Comparison of ENCODE assay signal across 8 cellular contexts in the genomic region with DNA sequence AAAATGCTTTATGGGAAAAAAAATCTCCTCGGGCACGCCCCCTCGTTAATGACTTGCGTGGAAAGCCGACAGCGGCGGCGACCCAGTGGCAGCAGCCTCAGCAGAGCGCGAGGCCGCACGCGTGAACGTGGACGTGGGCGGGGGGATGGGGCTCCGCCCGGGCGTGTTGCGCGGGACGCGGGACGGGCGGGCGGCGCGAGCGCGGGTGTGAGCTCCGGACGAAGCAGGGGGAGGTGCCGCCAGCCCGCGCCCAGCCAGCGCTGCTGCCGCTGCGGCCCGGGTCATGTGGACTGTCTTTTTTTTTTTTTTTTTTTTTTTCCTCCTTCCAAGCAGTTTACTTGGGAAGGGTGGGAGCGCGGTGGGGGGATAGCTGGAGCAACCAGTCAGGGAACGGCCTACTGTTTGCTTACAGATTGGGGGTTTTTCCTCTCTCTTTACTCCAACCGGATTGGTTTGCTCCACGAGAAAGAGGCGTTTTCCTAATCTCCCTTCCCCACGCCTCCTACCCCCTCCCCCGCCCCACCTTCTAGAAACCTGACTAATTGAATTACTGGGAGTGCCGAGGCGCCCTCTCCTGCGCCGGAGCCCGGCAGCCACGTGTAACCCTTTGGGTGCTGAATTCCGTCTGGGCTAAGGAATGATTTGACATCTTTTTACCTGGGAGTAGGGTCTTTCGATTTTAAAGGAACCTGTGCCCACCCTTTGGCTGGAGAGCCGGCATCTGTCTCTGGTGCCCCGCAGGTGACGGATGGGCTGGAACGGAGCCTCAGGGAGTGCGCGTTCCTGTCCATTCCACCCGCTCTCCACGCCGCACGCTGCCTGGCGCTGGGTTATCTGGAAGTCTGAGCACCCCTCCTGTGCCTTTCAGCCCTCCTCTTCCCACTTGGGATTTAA. TPM values are rescaled to one million over a fixed set of nuclear protein-coding genes. Genes with fewer than 3 reads are reported as not detected.
A peak's percentile ranks its signal among the peaks of the same experiment; 100 is the strongest.
DNase-seq lines count a peak whose midpoint lies in the region; ATAC-seq and TF ChIP-seq lines count a peak whose summit lies in the region.

No MANE protein-coding gene starts in this region.

- no peak for TF ChIP-seq CTCF in Peyer's patch (IDR thresholded peaks at IDR 0.05)
- TF ChIP-seq CTCF in MCF 10A (IDR thresholded peaks at IDR 0.05; ENCODE audit: unreplicated experiment): no peak

- no peaks in the 10 kb centered on the region for H4K20me1 ChIP-seq in Karpas-422 (ENCODE audit: insufficient read depth, low read depth, low read length)

- H3K36me3 ChIP-seq in ES-I3 (ENCODE audit: insufficient read depth, low read length) (no peaks in the 10 kb centered on the region), Karpas-422 (ENCODE audit: insufficient read depth, low read length) (no peaks in the 10 kb centered on the region), Peyer's patch (no peaks in the 10 kb centered on the region)

- ATAC-seq in HG03039 (IDR thresholded peaks at IDR 0.05; ENCODE audit: unreplicated experiment) (no peak), GM19397 (IDR thresholded peaks at IDR 0.05; ENCODE audit: unreplicated experiment) (no peak)

- H3K27ac Mint-ChIP-seq in MCF 10A (ENCODE audit: low read depth, unreplicated experiment): peak overlapping the region; percentile 93

- H3K27ac ChIP-seq in Karpas-422 (ENCODE audit: low read length) (no peak overlapping the region), Peyer's patch (peak overlapping the region in 3 of 4 donors; percentile 9 to 68 (median 33))

- CTCF ChIA-PET in MCF 10A (lab: Yijun Ruan, JAX): interaction anchor here (0.6 to 1.6 kb wide), 5 partner anchors 78 to 1410 kb away, joined by 3 to 8 read pairs (median 3); no protein-coding TSS in a partner anchor

- no peaks in the 10 kb centered on the region for H3K9me2 ChIP-seq in Karpas-422 (replicated peaks; ENCODE audit: insufficient read depth, low read length)

- no peaks in the 10 kb centered on the region for H3K27me3 Mint-ChIP-seq in MCF 10A (ENCODE audit: insufficient read depth, unreplicated experiment)

- no peak overlapping the region for H2AFZ ChIP-seq in Karpas-422 (ENCODE audit: low read length)

- POLR2A ChIA-PET in MCF 10A (lab: Yijun Ruan, JAX): interaction anchor here (0.6 to 6.7 kb wide), 25 partner anchors 9 to 1324 kb away, joined by 3 to 205 read pairs (median 6); no protein-coding TSS in a partner anchor

- no peak for TF ChIP-seq POLR2A in Peyer's patch (IDR thresholded peaks at IDR 0.05)

- H3K9ac ChIP-seq in ES-I3 (ENCODE audit: low read depth, low read length): peak overlapping the region; percentile 85
- H3K9ac ChIP-seq in Karpas-422 (ENCODE audit: low read length): no peak overlapping the region

- peak overlapping the region; percentile 73 for H3K4me2 ChIP-seq in Karpas-422 (ENCODE audit: low read depth, low read length, poor library complexity, severe bottlenecking)

- H3K27me3 ChIP-seq in Karpas-422 (ENCODE audit: low read length) (no peaks in the 10 kb centered on the region; the same call in 1 of the 2 replicates), Peyer's patch (no peaks in the 10 kb centered on the region)

- no peaks in the 10 kb centered on the region for H3K79me2 ChIP-seq in Karpas-422 (ENCODE audit: low read length)

- peaks cover 20% of the 10 kb centered on the region for H3K4me1 Mint-ChIP-seq in MCF 10A (ENCODE audit: insufficient read depth, unreplicated experiment)

- H3K36me3 Mint-ChIP-seq in MCF 10A (ENCODE audit: insufficient read depth, unreplicated experiment): peaks cover 23% of the 10 kb centered on the region

- no TSS peak for BruUV-seq in MCF 10A (replicated peaks; lab: Mats Ljungman, UMichigan)

- peaks cover 14% of the 10 kb centered on the region; the same call in 1 of the 2 replicates for H3K4me1 ChIP-seq in ES-I3 (ENCODE audit: insufficient read depth, low read length)
- H3K4me1 ChIP-seq in Karpas-422 (ENCODE audit: low read length): peaks cover 17% of the 10 kb centered on the region
- peaks cover 0 to 42% (median 7%) of the 10 kb centered on the region in 4 donors for H3K4me1 ChIP-seq in Peyer's patch

- peak; percentile 48 for DNase-seq in Karpas-422
- DNase-seq in Peyer's patch: peak in 2 of 3 donors; percentile 63 to 65
- peak; percentile 99 for DNase-seq in MCF 10A (ENCODE audit: unreplicated experiment)
- peak; percentile 94 for DNase-seq in iPS DF 4.7 (ENCODE audit: extremely low read depth, low spot score)
- peak; percentile 92 for DNase-seq in pulmonary artery endothelial cell (ENCODE audit: low read depth, low spot score)

- no peaks in the 10 kb centered on the region for H3K9me3 Mint-ChIP-seq in MCF 10A (ENCODE audit: unreplicated experiment)

- H3K4me3 Mint-ChIP-seq in MCF 10A (ENCODE audit: unreplicated experiment): peak overlapping the region; percentile 84

- H3K9me3 ChIP-seq in ES-I3 (ENCODE audit: control insufficient read depth, insufficient read depth, low read length) (no peaks in the 10 kb centered on the region), Karpas-422 (ENCODE audit: low read length) (no peaks in the 10 kb centered on the region), Peyer's patch (no peaks in the 10 kb centered on the region)

- intact Hi-C loops in MCF 10A (cut with micrococcal nuclease): loop anchor here (1.0 to 10.0 kb wide), 12 partner anchors 206 to 1403 kb away; no protein-coding TSS in a partner anchor

- H3K4me3 ChIP-seq in Karpas-422 (ENCODE audit: low read length): peak overlapping the region; percentile 58
- peak overlapping the region; percentile 35 to 58 (median 52) for H3K4me3 ChIP-seq in Peyer's patch

RNA-seq across cellular contexts. Expression of gene EFNA5, which starts 1.7 kb away (rescaled TPM):
- not detected in 2 replicates for total RNA-seq in Karpas-422 (2014; rRNA removed; shearing (Covaris generic); ENCODE audit: low replicate concordance)
- total RNA-seq in Peyer's patch: 10 to 100 TPM in 1 of 4 donors, 1 to 10 TPM in 2, not detected in 1; 1.1 to 27.5 (median 1.1) TPM
- total RNA-seq in MCF 10A (2022): 45.8 and 51.2 TPM in 2 replicates
- total RNA-seq in pulmonary artery endothelial cell: 15.0 and 16.7 TPM in 2 replicates

Comparison
In these comparisons a context has a peak if more than half of its experiments do, and no peak if none do; other contexts are left out.
1. DNase-seq: peak in every context shown above with its lines; median percentile 99 in MCF 10A; 94 in iPS DF 4.7; 92 in pulmonary artery endothelial cell; 64 in Peyer's patch; 48 in Karpas-422.